ENCODE assay signal across 8 cellular contexts in the genomic region with DNA sequence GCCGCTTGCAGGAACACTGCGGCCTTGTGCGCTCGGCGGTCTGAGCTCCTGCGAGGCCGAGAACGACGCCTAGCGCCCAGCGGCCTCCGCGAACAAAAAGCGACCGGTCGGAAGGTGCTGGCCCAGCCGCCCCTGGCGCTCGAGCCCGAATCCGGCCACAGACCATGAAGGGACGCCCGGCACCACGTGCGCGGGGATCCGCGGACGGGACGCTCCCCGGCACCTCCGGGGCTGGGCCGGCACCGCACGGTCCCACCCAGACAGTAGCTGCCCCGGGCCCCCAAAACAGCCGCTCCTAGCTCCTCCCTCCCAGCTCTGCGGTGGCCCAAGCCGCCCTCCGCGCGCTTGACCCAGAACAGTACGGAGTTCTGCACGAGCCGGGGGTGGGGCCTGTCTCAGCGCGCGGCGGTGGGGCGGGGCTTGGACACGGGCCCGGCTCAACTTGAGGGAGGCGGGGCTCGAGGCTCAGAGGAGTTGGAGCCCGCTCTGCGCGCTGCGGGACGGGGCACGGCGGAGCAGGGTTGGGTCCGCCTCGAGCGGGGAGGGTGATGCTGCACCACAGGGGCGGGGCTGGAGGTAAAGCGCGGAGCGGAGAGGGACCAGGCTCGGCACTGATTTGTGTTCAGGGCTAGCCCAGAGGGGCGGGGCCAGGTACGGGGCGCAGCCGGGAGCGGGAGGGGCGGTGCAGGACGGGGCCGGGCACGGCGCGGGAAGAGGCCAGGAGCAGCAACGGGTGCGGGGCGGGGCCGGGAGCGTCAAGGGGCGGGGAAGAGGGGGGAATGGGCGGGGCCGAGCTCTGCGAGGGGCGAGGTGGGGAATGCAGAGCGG. TPM values are rescaled to one million over a fixed set of nuclear protein-coding genes. Genes with fewer than 3 reads are reported as not detected.
A peak's percentile ranks its signal among the peaks of the same experiment; 100 is the strongest.
DNase-seq lines count a peak whose midpoint lies in the region; ATAC-seq and TF ChIP-seq lines count a peak whose summit lies in the region.

No MANE protein-coding gene starts in this region.

- no peaks in the 10 kb centered on the region for H3K4me1 ChIP-seq in right cardiac atrium (ENCODE audit: control insufficient read depth, insufficient read depth, low read length)
- H3K4me1 ChIP-seq in uterus: peaks cover 0 to 4% of the 10 kb centered on the region in 2 donors

- DNase-seq in NCI-H146 treated with DMSO at 0.1 percent for 48 hours (lab: John Stamatoyannopoulos, UW; ENCODE audit: unreplicated experiment): peak; percentile 99
- peak; percentile 88 to 99 (median 94) for DNase-seq in T-helper 2 cell
- DNase-seq in anterior cingulate cortex (lab: John Stamatoyannopoulos, UW): peak; percentile 34 to 96 (median 85)
- peak; percentile 97 to 99 (median 98) for DNase-seq in right cardiac atrium
- DNase-seq in pulmonary artery endothelial cell (ENCODE audit: low read depth, low spot score): peak; percentile 87
- peak; percentile 99 for DNase-seq in uterus

- TF ChIP-seq CTCF in uterus (IDR thresholded peaks at IDR 0.05): peak in 2 of 4 experiments; percentile 17 to 38

- H3K27me3 ChIP-seq in right cardiac atrium (ENCODE audit: control insufficient read depth, insufficient read depth) (no peaks in the 10 kb centered on the region), uterus (no peaks in the 10 kb centered on the region)

- ATAC-seq in HG02870 (IDR thresholded peaks at IDR 0.05; ENCODE audit: unreplicated experiment) (peak; percentile 84), right cardiac atrium (peak; percentile 96)

- H3K4me3 ChIP-seq in right cardiac atrium (ENCODE audit: low read length) (peak overlapping the region; percentile 73), uterus (peak overlapping the region; percentile 68 to 74)

- intact Hi-C loops in right cardiac atrium (cut with DNase I): loop anchor here in 2 of 4 donors (2.0 to 5.0 kb wide), 2 partner anchors 33 to 34 kb away; no protein-coding TSS in a partner anchor
- intact Hi-C loops in uterus (cut with DNase I; ENCODE audit: low total_unique reads): loop anchor here (2.0 kb wide), 1 partner anchor 34 kb away; no protein-coding TSS in a partner anchor

- TF ChIP-seq POLR2A in GM15510 (IDR thresholded peaks at IDR 0.05; ENCODE audit: borderline replicate concordance, extremely low read depth, insufficient read length) (peak; percentile 71), uterus (IDR thresholded peaks at IDR 0.05) (peak; percentile 72 to 92)

- no peaks in the 10 kb centered on the region for H3K36me3 ChIP-seq in uterus

- WGBS in right cardiac atrium: under 1% methylated on average over 91 of the region's 91 CpGs

- no peaks in the 10 kb centered on the region for H3K9me3 ChIP-seq in right cardiac atrium (ENCODE audit: control insufficient read depth, low read length)
- no peaks in the 10 kb centered on the region for H3K9me3 ChIP-seq in uterus

- H3K27ac ChIP-seq in right cardiac atrium (ENCODE audit: low read length) (peak overlapping the region; percentile 98), uterus (peak overlapping the region; percentile 94 to 97)

RNA-seq across cellular contexts. Expression of a gene that starts 0.5 kb away (rescaled TPM):
- total RNA-seq in right cardiac atrium (10 to 100 TPM; 19.8 to 26.9 (median 23.1) TPM), pulmonary artery endothelial cell (6.7 and 10.2 TPM in 2 replicates), uterus (10 to 100 TPM; 28.5 to 61.7 (median 31.6) TPM)
- 21.9 TPM for polyA plus RNA-seq in right cardiac atrium

Comparison
In these comparisons a context has a peak if more than half of its experiments do, and no peak if none do; other contexts are left out.
1. Peak in every context shown above with its lines: DNase-seq, ATAC-seq, H3K4me3 ChIP-seq and H3K27ac ChIP-seq.